18 cellular contexts compared by ENCODE assay signal in genomic region chrX:154815274-154815818, GRCh38. TPM values are rescaled to one million over a fixed set of nuclear protein-coding genes. Genes with fewer than 3 reads are reported as not detected.
DNase-seq lines count a peak whose midpoint lies in the region; ATAC-seq, FAIRE-seq and TF ChIP-seq lines count a peak whose summit lies in the region.
"Had no signal": no experiment of that assay in that cellular context is flagged by ENCODE, and none has a peak within 500 bp of the region (broad histone marks: within the 10 kb centered on the region; RNA-seq: fewer than 3 reads in every experiment).

No MANE protein-coding gene starts in this region.

- H2AFZ ChIP-seq in IMR-90 (replicated peaks; ENCODE audit: low read length, poor library complexity), result no peak overlapping the region

- H3K27ac ChIP-seq in A549, result no peak overlapping the region
- no peak overlapping the region; the same call in 1 of the 2 replicates for H3K27ac ChIP-seq in IMR-90 (ENCODE audit: insufficient read depth, low read length)
- no peak overlapping the region for H3K27ac ChIP-seq in foreskin keratinocyte
- H3K27ac ChIP-seq in left lung, result no peak overlapping the region
- H3K27ac ChIP-seq: 22Rv1 had no signal

- 0 out of 2 replicates have a peak, but pooled peaks cover 1% of the 10 kb centered on the region for H3K27me3 ChIP-seq in IMR-90 (ENCODE audit: control insufficient read depth, insufficient read depth, low read length)
- no peaks in the 10 kb centered on the region for H3K27me3 ChIP-seq in foreskin keratinocyte
- H3K27me3 ChIP-seq in left lung, result no peaks in the 10 kb centered on the region

- H3K36me3 ChIP-seq in IMR-90 (ENCODE audit: control insufficient read depth, insufficient read depth, low read length) (no peaks in the 10 kb centered on the region), left lung (no peaks in the 10 kb centered on the region)

- TF ChIP-seq POLR2A in A549 (IDR thresholded peaks at IDR 0.05; ENCODE audit: low read length) (no peak), IMR-90 (IDR thresholded peaks at IDR 0.05; ENCODE audit: low read depth, low read length) (no peak)

- dilution Hi-C loops in IMR-90 (cut with HindIII; ENCODE audit: low sequenced_read_pairs, unreplicated experiment), result no loop called here

- H2BK5ac ChIP-seq in IMR-90 (ENCODE audit: low read depth, low read length, poor library complexity, severe bottlenecking), result peak overlapping the region; percentile 76

- H3K4me2 ChIP-seq in A549, result 0 out of 3 replicates have a peak overlapping the region, but pooled peaks have one; percentile 11
- H3K4me2 ChIP-seq in IMR-90 (ENCODE audit: low read depth, low read length), result peak overlapping the region; percentile 50; the same call in 1 of the 2 replicates
- H3K4me2 ChIP-seq: SK-N-SH had no signal

- no TSS peak for BruUV-seq in IMR-90 (replicated peaks; lab: Mats Ljungman, UMichigan)

- no peaks in the 10 kb centered on the region for H3K79me1 ChIP-seq in IMR-90 (ENCODE audit: low read depth in 1 of 2, low read length in 2 of 2)

- TF ChIP-seq CTCF in A549 (IDR thresholded peaks at IDR 0.05) (no peak), IMR-90 (conservative IDR thresholded peaks at IDR 0.05; ENCODE audit: low read depth, low read length) (no peak), astrocyte of the spinal cord (IDR thresholded peaks at IDR 0.05; ENCODE audit: low read depth, low read length) (no peak), foreskin keratinocyte (conservative IDR thresholded peaks at IDR 0.05) (no peak), left lung (IDR thresholded peaks at IDR 0.05) (no peak)

- no peak overlapping the region for H3K9ac ChIP-seq in IMR-90 (ENCODE audit: low read depth, low read length)
- H3K9ac ChIP-seq: SK-N-SH had no signal

- peak; percentile 76 for FAIRE-seq in A549 (lab: Jason Lieb, UNC)
- FAIRE-seq: GM12892 had no signal

- no peak overlapping the region for H3K23ac ChIP-seq in IMR-90 (ENCODE audit: low read depth, low read length)

- intact Hi-C loops in IMR-90 (cut with micrococcal nuclease), result no loop called here
- intact Hi-C loops in left lung (cut with DNase I), result no loop called here

- H3K4me1 ChIP-seq in A549, result 0 out of 3 replicates have a peak, but pooled peaks cover 3% of the 10 kb centered on the region
- H3K4me1 ChIP-seq in IMR-90 (ENCODE audit: control insufficient read depth, insufficient read depth, low read length), result peaks cover 1% of the 10 kb centered on the region; the same call in 1 of the 2 replicates
- H3K4me1 ChIP-seq in foreskin keratinocyte, result no peaks in the 10 kb centered on the region
- H3K4me1 ChIP-seq in left lung, result no peaks in the 10 kb centered on the region

- H3K4me3 ChIP-seq in A549, result no peak overlapping the region
- H3K4me3 ChIP-seq in IMR-90 (ENCODE audit: insufficient read depth, low read depth, low read length), result no peak overlapping the region
- no peak overlapping the region for H3K4me3 ChIP-seq in astrocyte of the spinal cord (ENCODE audit: low read depth, low read length)
- H3K4me3 ChIP-seq in left lung, result no peak overlapping the region

- no peak overlapping the region for H4K8ac ChIP-seq in IMR-90 (ENCODE audit: low read depth in 2 of 2, low read length in 2 of 2)

- POLR2A ChIA-PET in A549 (lab: Yijun Ruan, JAX) (no interaction called here), IMR-90 (lab: Charles Lee; ENCODE audit: unreplicated experiment) (no interaction called here)

- H3K56ac ChIP-seq in IMR-90 (ENCODE audit: extremely low read depth, insufficient read depth, low read length), result no peak overlapping the region

- H3K14ac ChIP-seq in IMR-90 (replicated peaks; ENCODE audit: low read depth, low read length), result no peak overlapping the region

- DNase-seq in A549 (ENCODE audit: low read depth in 1 of 2, low spot score in 1 of 2) (no peak), IMR-90 (peak; percentile 86), astrocyte of the spinal cord (ENCODE audit: low read depth, low spot score) (peak; percentile 34), hepatic stellate cell (ENCODE audit: low spot score) (peak; percentile 34), foreskin keratinocyte (no peak), NOMO-1 treated with dmso at 0.1 percent for 144 hours (lab: John Stamatoyannopoulos, UW; ENCODE audit: unreplicated experiment) (no peak), left lung (no peak)
- DNase-seq: Calu3, NCI-H1048, NCI-H226, NCI-H526, Right ventricle myocardium superior, SK-N-SH had no signal

- H2BK15ac ChIP-seq in IMR-90 (ENCODE audit: low read depth, low read length), result no peak overlapping the region

- no peak overlapping the region; the same call in 1 of the 2 replicates for H2BK120ac ChIP-seq in IMR-90 (ENCODE audit: low read depth, low read length)

- in situ Hi-C loops in IMR-90 (cut with MboI; ENCODE audit: low sequenced_read_pairs), result no loop called here
- in situ Hi-C loops in astrocyte of the spinal cord (cut with HindIII; ENCODE audit: low sequenced_read_pairs), result no loop called here

- no peaks in the 10 kb centered on the region for H3K9me3 ChIP-seq in A549
- H3K9me3 ChIP-seq in IMR-90 (ENCODE audit: control insufficient read depth, insufficient read depth, low read length), result no peaks in the 10 kb centered on the region
- no peaks in the 10 kb centered on the region for H3K9me3 ChIP-seq in left lung
- H3K9me3 ChIP-seq: SK-N-SH had no signal

- CTCF ChIA-PET in A549 (lab: Yijun Ruan, JAX), result no interaction called here
- CTCF ChIA-PET in IMR-90 (lab: Yijun Ruan, JAX), result interaction anchor here (1.0 kb wide), 1 partner anchor 10 kb away, joined by 3 read pairs; the partner anchor contains the start of gene MPP1

- no peak overlapping the region for H2AK9ac ChIP-seq in IMR-90 (replicated peaks; ENCODE audit: low read depth, low read length, poor library complexity)

- H4K5ac ChIP-seq in IMR-90 (ENCODE audit: low read depth, low read length), result no peak overlapping the region; the same call in 1 of the 2 replicates

- TF ChIP-seq EP300 in A549 (IDR thresholded peaks at IDR 0.05), result no peak

- H4K20me1 ChIP-seq in IMR-90 (ENCODE audit: insufficient read depth, low read length), result no peaks in the 10 kb centered on the region

- WGBS in A549 (ENCODE audit: missing lambda C conversion rate), result 39% methylated on average over 5 of the region's 5 CpGs
- WGBS in IMR-90 (ENCODE audit: extremely low coverage in 2 of 2, insufficient read length in 1 of 2), 2 experiments, result no CpG with 5 or more reads among the region's 5 CpGs

- H4K91ac ChIP-seq in IMR-90 (ENCODE audit: insufficient read depth, low read depth, low read length), result no peak overlapping the region

- no peaks in the 10 kb centered on the region for H3K9me1 ChIP-seq in IMR-90 (ENCODE audit: insufficient read depth, low read length)

- H3K4ac ChIP-seq in IMR-90 (ENCODE audit: low read depth, low read length), result no peak overlapping the region

- no peak for ATAC-seq in A549
- ATAC-seq in IMR-90 (ENCODE audit: low read depth), result peak; percentile 77
- no peak for ATAC-seq in GM19351 (IDR thresholded peaks at IDR 0.05; ENCODE audit: unreplicated experiment)
- no peak for ATAC-seq in foreskin keratinocyte
- ATAC-seq in left lung, result no peak
- ATAC-seq: Panc1 had no signal

- H2BK20ac ChIP-seq in IMR-90 (ENCODE audit: low read depth, low read length), result 0 out of 2 replicates have a peak overlapping the region, but pooled peaks have one; percentile 26

- TF ChIP-seq RAD21 in A549 (conservative IDR thresholded peaks at IDR 0.05 in 1 of 2, IDR thresholded peaks at IDR 0.05 in 1 of 2), result no peak
- TF ChIP-seq RAD21 in IMR-90 (IDR thresholded peaks at IDR 0.05; ENCODE audit: low read length), result no peak

- no peak overlapping the region for H3K18ac ChIP-seq in IMR-90 (ENCODE audit: low read depth, low read length)

- H2AK5ac ChIP-seq in IMR-90 (ENCODE audit: low read depth, low read length), result no peak overlapping the region

TF ChIP-seq in A549, 52 proteins besides CTCF, POLR2A, EP300 and RAD21 (continues in another document):
- TF ChIP-seq HEYL (CRISPR knock-in tag; IDR thresholded peaks at IDR 0.05), result no peak

RNA-seq across cellular contexts. Expression of gene MPP1, which starts 10.1 kb away (rescaled TPM):
- 10.7 and 11.2 TPM in 2 replicates for polyA plus RNA-seq in A549 (2011; rRNA removed)
- polyA plus RNA-seq in A549 (2012; cell fraction: cytosol; rRNA removed), result 9.6 and 10.7 TPM in 2 replicates
- polyA plus RNA-seq in A549 (2012; cell fraction: nucleus; rRNA removed), result 14.9 and 15.8 TPM in 2 replicates
- 13.8 to 15.1 TPM (median 14.3 TPM) in 3 replicates for polyA plus RNA-seq in A549 (2017; fragmentation: RNase III; extraction: RNeasy Plus Mini Kit Qiagen cat#74134 plus additional on column Dnase treatment)
- 8.6 and 11.1 TPM in 2 replicates for polyA minus RNA-seq in A549 (2011; rRNA and poly(A)+ RNA removed)
- total RNA-seq in IMR-90 (2012; rRNA removed), result 36.4 and 43.0 TPM in 2 replicates
- 29.4 and 35.2 TPM in 2 replicates for polyA plus RNA-seq in IMR-90 (2012; rRNA removed)
- 18.5 and 21.3 TPM in 2 replicates for polyA plus RNA-seq in IMR-90 (2012; cell fraction: cytosol; rRNA removed)
- polyA plus RNA-seq in IMR-90 (2012; cell fraction: nucleus; rRNA removed; ENCODE audit: low replicate concordance), result 34.3 and 65.1 TPM in 2 replicates
- 8.6 and 9.0 TPM in 2 replicates for total RNA-seq in foreskin keratinocyte
- polyA plus RNA-seq in foreskin keratinocyte, result 7.5 and 7.6 TPM in 2 replicates
- total RNA-seq in left lung, result 100 to 1,000 TPM in 1 of 2 donors, 10 to 100 TPM in 1; 44.9 to 125 TPM

RNA-seq across cellular contexts. Expression of gene SMIM9, which starts 19.1 kb away (rescaled TPM):
- polyA plus RNA-seq in A549 (2011; rRNA removed), result not detected in 2 replicates
- polyA plus RNA-seq in A549 (2012; cell fraction: cytosol; rRNA removed), result not detected in 2 replicates
- polyA plus RNA-seq in A549 (2012; cell fraction: nucleus; rRNA removed), result not detected in 2 replicates
- polyA plus RNA-seq in A549 (2017; fragmentation: RNase III; extraction: RNeasy Plus Mini Kit Qiagen cat#74134 plus additional on column Dnase treatment), result not detected in 3 replicates
- polyA minus RNA-seq in A549 (2011; rRNA and poly(A)+ RNA removed), result not detected in 2 replicates
- total RNA-seq in IMR-90 (2012; rRNA removed), result not detected in 2 replicates
- polyA plus RNA-seq in IMR-90 (2012; rRNA removed), result not detected in 2 replicates
- not detected in 2 replicates for polyA plus RNA-seq in IMR-90 (2012; cell fraction: cytosol; rRNA removed)
- not detected in 2 replicates for polyA plus RNA-seq in IMR-90 (2012; cell fraction: nucleus; rRNA removed; ENCODE audit: low replicate concordance)
- not detected in 2 replicates for total RNA-seq in foreskin keratinocyte
- not detected in 2 replicates for polyA plus RNA-seq in foreskin keratinocyte
- not detected for total RNA-seq in left lung
- total RNA-seq: Calu3, Right ventricle myocardium superior had no signal
- polyA plus RNA-seq: CD14-positive monocyte, SK-N-SH had no signal

RNA-seq across cellular contexts. Expression of gene DKC1, which starts 52.7 kb away (rescaled TPM):
- 137 and 209 TPM in 2 replicates for polyA plus RNA-seq in A549 (2011; rRNA removed)
- 88.4 and 101 TPM in 2 replicates for polyA plus RNA-seq in A549 (2012; cell fraction: cytosol; rRNA removed)
- polyA plus RNA-seq in A549 (2012; cell fraction: nucleus; rRNA removed), result 65.4 and 111 TPM in 2 replicates
- polyA plus RNA-seq in A549 (2017; fragmentation: RNase III; extraction: RNeasy Plus Mini Kit Qiagen cat#74134 plus additional on column Dnase treatment), result 165 to 190 TPM (median 166 TPM) in 3 replicates
- polyA minus RNA-seq in A549 (2011; rRNA and poly(A)+ RNA removed), result 113 and 122 TPM in 2 replicates
- 63.8 and 66.7 TPM in 2 replicates for total RNA-seq in IMR-90 (2012; rRNA removed)
- polyA plus RNA-seq in IMR-90 (2012; rRNA removed), result 42.9 and 49.9 TPM in 2 replicates
- 14.1 and 16.9 TPM in 2 replicates for polyA plus RNA-seq in IMR-90 (2012; cell fraction: cytosol; rRNA removed)
- polyA plus RNA-seq in IMR-90 (2012; cell fraction: nucleus; rRNA removed; ENCODE audit: low replicate concordance), result 17.0 and 55.5 TPM in 2 replicates
- 77.4 and 98.5 TPM in 2 replicates for total RNA-seq in foreskin keratinocyte
- 53.7 and 71.4 TPM in 2 replicates for polyA plus RNA-seq in foreskin keratinocyte
- total RNA-seq in left lung, result 10 to 100 TPM; 22.3 to 42.5 TPM

Comparison
In these comparisons a context has a peak if more than half of its experiments do, and no peak if none do; other contexts are left out.
1. DNase-seq: peak in IMR-90 (single experiment), astrocyte of the spinal cord (single experiment) and hepatic stellate cell (single experiment); none in A549 (0 of 2), foreskin keratinocyte (0 of 2), NOMO-1 treated with dmso at 0.1 percent for 144 hours (single experiment) and left lung (0 of 2).